ENCODE assay signal across 8 cellular contexts in genomic region chr19:2274937-2275535, GRCh38. TPM values are rescaled to one million over a fixed set of nuclear protein-coding genes. Genes with fewer than 3 reads are reported as not detected.
DNase-seq lines count a peak whose midpoint lies in the region; ATAC-seq and TF ChIP-seq lines count a peak whose summit lies in the region.

No MANE protein-coding gene starts in this region.

- H3K9me3 Mint-ChIP-seq in activated CD8-positive, alpha-beta T cell treated with anti-CD3 and anti-CD28 coated beads for 36 hours, result no peaks in the 10 kb centered on the region

- TF ChIP-seq EP300 in neural cell (conservative IDR thresholded peaks at IDR 0.05; ENCODE audit: poor library complexity, severe bottlenecking), result no peak

- H3K4me3 ChIP-seq in neural cell (ENCODE audit: low read length), result no peak overlapping the region

- peak; percentile 77 for DNase-seq in EH (ENCODE audit: low read depth)
- peak; percentile 60 for DNase-seq in NCI-H128 (lab: John Stamatoyannopoulos, UW; ENCODE audit: unreplicated experiment)
- DNase-seq in activated CD8-positive, alpha-beta T cell treated with anti-CD3 and anti-CD28 coated beads for 36 hours, result peak; percentile 60
- DNase-seq in fibroblast of peridontal ligament (ENCODE audit: extremely low read depth), result peak; percentile 50

- no peaks in the 10 kb centered on the region for H3K27me3 Mint-ChIP-seq in activated CD8-positive, alpha-beta T cell treated with anti-CD3 and anti-CD28 coated beads for 36 hours

- CTCF ChIA-PET in activated CD8-positive, alpha-beta T cell treated with anti-CD3 and anti-CD28 coated beads for 36 hours (lab: Charles Lee), result interaction anchor here (1.0 to 4.9 kb wide), 10 partner anchors 8 to 123 kb away, joined by 3 to 29 read pairs (median 6); partner anchors contain the start of genes PEAK3 and PLEKHJ1

- H3K27ac Mint-ChIP-seq in activated CD8-positive, alpha-beta T cell treated with anti-CD3 and anti-CD28 coated beads for 36 hours, result peak overlapping the region; percentile 52

- H3K79me2 ChIP-seq in neural cell (replicated peaks; ENCODE audit: insufficient read depth, low read length), result peaks cover 38% of the 10 kb centered on the region

- peak; percentile 62 for TF ChIP-seq CTCF in 22Rv1 (IDR thresholded peaks at IDR 0.05)
- no peak for TF ChIP-seq CTCF in activated CD8-positive, alpha-beta T cell treated with anti-CD3 and anti-CD28 coated beads for 36 hours (IDR thresholded peaks at IDR 0.05)
- TF ChIP-seq CTCF in neural cell (IDR thresholded peaks at IDR 0.05; ENCODE audit: poor library complexity, severe bottlenecking), result peak; percentile 51

- H3K4me2 ChIP-seq in neural cell (ENCODE audit: low read length), result no peak overlapping the region

- peaks cover 4% of the 10 kb centered on the region for H3F3A ChIP-seq in neural cell (ENCODE audit: insufficient read depth, low read length, poor library complexity, severe bottlenecking)

- intact Hi-C loops in activated CD8-positive, alpha-beta T cell treated with anti-CD3 and anti-CD28 coated beads for 36 hours (cut with micrococcal nuclease), result loop anchor here (5.0 kb wide), 1 partner anchor 117 kb away; no protein-coding TSS in a partner anchor

- H2AFZ ChIP-seq in neural cell (ENCODE audit: low read depth, low read length), result no peak overlapping the region

- H3K36me3 Mint-ChIP-seq in activated CD8-positive, alpha-beta T cell treated with anti-CD3 and anti-CD28 coated beads for 36 hours (ENCODE audit: low read depth), result peaks cover 36% of the 10 kb centered on the region

- H3K27ac ChIP-seq in 22Rv1, result peak overlapping the region; percentile 17; the same call in 1 of the 2 replicates
- no peak overlapping the region for H3K27ac ChIP-seq in neural cell (ENCODE audit: low read length)

- H3K27me3 ChIP-seq in neural cell (ENCODE audit: insufficient read depth, low read depth, low read length), result no peaks in the 10 kb centered on the region

- peak; percentile 59 for TF ChIP-seq RAD21 in neural cell (conservative IDR thresholded peaks at IDR 0.05)

- H3K4me1 Mint-ChIP-seq in activated CD8-positive, alpha-beta T cell treated with anti-CD3 and anti-CD28 coated beads for 36 hours (ENCODE audit: low read depth), result peaks cover 31% of the 10 kb centered on the region

- no peak overlapping the region for H3K4me3 Mint-ChIP-seq in activated CD8-positive, alpha-beta T cell treated with anti-CD3 and anti-CD28 coated beads for 36 hours

- H3K9ac ChIP-seq in neural cell (ENCODE audit: low read length), result no peak overlapping the region

- H3K9me2 ChIP-seq in neural cell (ENCODE audit: insufficient read depth, low read length), result no peaks in the 10 kb centered on the region

- H3K9me3 ChIP-seq in neural cell (ENCODE audit: low read length), result no peaks in the 10 kb centered on the region

- POLR2A ChIA-PET in activated CD8-positive, alpha-beta T cell treated with anti-CD3 and anti-CD28 coated beads for 36 hours (lab: Charles Lee), result interaction anchor here (0.7 to 11.0 kb wide), 7 partner anchors 13 to 127 kb away, joined by 3 to 102 read pairs (median 3); partner anchors contain the start of genes AMH and JSRP1

- peaks cover 36% of the 10 kb centered on the region for H4K20me1 ChIP-seq in neural cell (ENCODE audit: insufficient read depth)

- no peaks in the 10 kb centered on the region for H3K36me3 ChIP-seq in neural cell (ENCODE audit: insufficient read depth, low read length)

- no peak for ATAC-seq in activated CD8-positive, alpha-beta T cell treated with anti-CD3 and anti-CD28 coated beads for 36 hours
- ATAC-seq in GM18870 (IDR thresholded peaks at IDR 0.05; ENCODE audit: unreplicated experiment) (no peak), HG03025 (IDR thresholded peaks at IDR 0.05; ENCODE audit: low FRiP score, unreplicated experiment) (no peak)

TF ChIP-seq in neural cell, 6 proteins besides CTCF, POLR2A, EP300 and RAD21:
- TF ChIP-seq SMC3 (conservative IDR thresholded peaks at IDR 0.05; ENCODE audit: poor library complexity) (peak; percentile 55), REST (IDR thresholded peaks at IDR 0.05; ENCODE audit: borderline replicate concordance) (no peak)
TF ChIP-seq in neural cell: peak in this region for 1.

RNA-seq across cellular contexts. Expression of gene PEAK3, which starts 6.9 kb away (rescaled TPM):
- not detected for total RNA-seq in activated CD8-positive, alpha-beta T cell treated with anti-CD3 and anti-CD28 coated beads for 36 hours
- not detected in 2 replicates for polyA plus RNA-seq in neural cell
- polyA minus RNA-seq in neural cell, result not detected in 2 replicates

RNA-seq across cellular contexts. Expression of gene JSRP1, which starts 18.8 kb away (rescaled TPM):
- total RNA-seq in activated CD8-positive, alpha-beta T cell treated with anti-CD3 and anti-CD28 coated beads for 36 hours, result 1 to 10 TPM; 1.0 TPM
- 1.3 and 1.4 TPM in 2 replicates for polyA plus RNA-seq in neural cell
- polyA minus RNA-seq in neural cell, result 4.9 TPM in 1 of 2 replicates, not detected in the other

RNA-seq across cellular contexts. Expression of gene AMH, which starts 25.9 kb away (rescaled TPM):
- total RNA-seq in activated CD8-positive, alpha-beta T cell treated with anti-CD3 and anti-CD28 coated beads for 36 hours, result 1 to 10 TPM; 4.5 to 6.1 TPM
- polyA plus RNA-seq in neural cell, result 57.5 and 71.5 TPM in 2 replicates
- polyA minus RNA-seq in neural cell, result 12.7 and 12.8 TPM in 2 replicates

RNA-seq across cellular contexts. Expression of gene LINGO3, which starts 32.9 kb away (rescaled TPM):
- under 1 TPM; 0.16 to 0.27 TPM for total RNA-seq in activated CD8-positive, alpha-beta T cell treated with anti-CD3 and anti-CD28 coated beads for 36 hours
- 1.2 and 2.7 TPM in 2 replicates for polyA plus RNA-seq in neural cell
- 2.5 and 2.7 TPM in 2 replicates for polyA minus RNA-seq in neural cell

RNA-seq across cellular contexts. Expression of gene SF3A2, which starts 38.4 kb away (rescaled TPM):
- total RNA-seq in activated CD8-positive, alpha-beta T cell treated with anti-CD3 and anti-CD28 coated beads for 36 hours, result 100 to 1,000 TPM; 157 to 163 TPM
- polyA plus RNA-seq in neural cell, result 14.4 and 51.6 TPM in 2 replicates
- 50.2 and 51.4 TPM in 2 replicates for polyA minus RNA-seq in neural cell
